26 cellular contexts compared by ENCODE assay signal in the genomic region with DNA sequence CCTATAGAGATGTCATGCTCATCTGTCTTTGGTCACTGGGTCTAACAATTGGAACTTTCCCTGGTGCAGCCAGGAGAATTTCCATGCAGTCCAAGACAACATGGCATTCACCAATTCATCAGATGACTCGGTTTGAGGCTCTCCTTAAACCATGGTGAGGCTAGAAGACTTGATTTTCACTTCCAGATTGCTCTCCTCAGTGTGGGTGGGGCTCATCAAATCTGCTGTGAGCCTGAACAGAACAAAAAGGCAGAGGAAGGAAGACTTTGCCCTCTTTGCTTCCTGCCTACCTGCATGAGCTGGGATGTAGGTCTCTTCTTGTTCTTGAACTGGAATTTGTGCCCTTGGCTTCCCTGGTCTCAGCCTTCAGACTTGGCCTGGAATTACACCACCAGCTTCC.
A peak's percentile ranks its signal among the peaks of the same experiment; 100 is the strongest.
DNase-seq lines count a peak whose midpoint lies in the region; ATAC-seq and TF ChIP-seq lines count a peak whose summit lies in the region.
"Had no signal": no experiment of that assay in that cellular context is flagged by ENCODE, and none has a peak within 500 bp of the region (broad histone marks: within the 10 kb centered on the region; RNA-seq: fewer than 3 reads in every experiment).

No MANE protein-coding gene starts in this region.

- H3K4me3 ChIP-seq in CD8-positive, alpha-beta memory T cell (ENCODE audit: low read length), result peak overlapping the region; percentile 20
- H3K4me3 ChIP-seq in endodermal cell (ENCODE audit: low read length) (no peak overlapping the region), gastrocnemius medialis (no peak overlapping the region)
- H3K4me3 ChIP-seq: breast epithelium, heart right ventricle, K562, spleen, suprapubic skin had no signal

- no peak overlapping the region for H3K27ac ChIP-seq in CD8-positive, alpha-beta memory T cell (ENCODE audit: low read depth, low read length)
- H3K27ac ChIP-seq in endodermal cell (ENCODE audit: low read depth, low read length) (no peak overlapping the region), gastrocnemius medialis (no peak overlapping the region)
- H3K27ac ChIP-seq: breast epithelium, heart right ventricle, spleen, suprapubic skin had no signal

- H3K9me3 ChIP-seq in CD8-positive, alpha-beta memory T cell (ENCODE audit: low read length), result no peaks in the 10 kb centered on the region
- H3K9me3 ChIP-seq in T-helper 17 cell (ENCODE audit: control insufficient read depth, low read length, poor library complexity, severe bottlenecking) (no peaks in the 10 kb centered on the region), endodermal cell (ENCODE audit: control insufficient read depth, low read length) (no peaks in the 10 kb centered on the region), gastrocnemius medialis (no peaks in the 10 kb centered on the region)
- H3K9me3 ChIP-seq: breast epithelium, spleen, suprapubic skin had no signal

- peaks cover 40% of the 10 kb centered on the region for H3K4me1 ChIP-seq in CD8-positive, alpha-beta memory T cell (ENCODE audit: insufficient read depth, low read length)
- no peaks in the 10 kb centered on the region for H3K4me1 ChIP-seq in endodermal cell (ENCODE audit: control insufficient read depth, insufficient read depth, low read length)
- no peaks in the 10 kb centered on the region for H3K4me1 ChIP-seq in gastrocnemius medialis
- H3K4me1 ChIP-seq: breast epithelium, suprapubic skin had no signal

- no peak for ATAC-seq in activated CD8-positive, alpha-beta T cell treated with anti-CD3 and anti-CD28 coated beads, Interleukin-2, amount 10 ng/mL, durations not matched to agents 7 days and 5 days
- no peak for ATAC-seq in activated CD8-positive, alpha-beta T cell treated with anti-CD3 and anti-CD28 coated beads for 36 hours
- ATAC-seq in T-helper 17 cell, result no peak
- peak; percentile 58 to 63 for ATAC-seq in naive thymus-derived CD8-positive, alpha-beta T cell
- ATAC-seq in gastrocnemius medialis, result no peak
- ATAC-seq: heart right ventricle; K562; left colon; natural killer cell treated with Interleukin-12 subunit alpha and Interleukin-12 subunit beta and Interleukin-15 and Interleukin-18, amount 100 ng/mL, for 72 hours; stimulated activated effector memory CD8-positive, alpha-beta T cell treated with anti-CD3 and anti-CD28 coated beads, Interleukin-12 subunit alpha, Interleukin-12 subunit beta, amount 100 ng/mL, for 72 hours had no signal

- no peak overlapping the region for H3K9ac ChIP-seq in endodermal cell (ENCODE audit: extremely low read depth, low read length, poor library complexity, severe bottlenecking)

- in situ Hi-C loops in gastrocnemius medialis (cut with MboI; ENCODE audit: low sequenced_read_pairs in 4 of 4), result no loop called here

- intact Hi-C loops in activated CD8-positive, alpha-beta T cell treated with anti-CD3 and anti-CD28 coated beads for 36 hours (cut with micrococcal nuclease), result no loop called here
- intact Hi-C loops in gastrocnemius medialis (cut with DNase I; ENCODE audit: low total_unique reads), result no loop called here

- WGBS in endodermal cell (ENCODE audit: insufficient coverage in 1 of 2, insufficient read length in 1 of 2), 2 experiments, result 88 to 100% methylated on average over 1 of the region's 1 CpG

- H3K36me3 ChIP-seq in CD8-positive, alpha-beta memory T cell (ENCODE audit: insufficient read depth, low read length), result no peaks in the 10 kb centered on the region
- H3K36me3 ChIP-seq in endodermal cell (ENCODE audit: control insufficient read depth, insufficient read depth, low read length), result no peaks in the 10 kb centered on the region
- no peaks in the 10 kb centered on the region for H3K36me3 ChIP-seq in gastrocnemius medialis
- H3K36me3 ChIP-seq: breast epithelium, heart right ventricle, spleen, suprapubic skin had no signal

- no peak overlapping the region for H3K4me3 Mint-ChIP-seq in activated CD8-positive, alpha-beta T cell treated with anti-CD3 and anti-CD28 coated beads, Interleukin-2, amount 10 ng/mL, durations not matched to agents 7 days and 5 days
- no peak overlapping the region for H3K4me3 Mint-ChIP-seq in activated CD8-positive, alpha-beta T cell treated with anti-CD3 and anti-CD28 coated beads for 36 hours
- H3K4me3 Mint-ChIP-seq in CD8-positive, alpha-beta memory T cell, result peak overlapping the region in 6 of 7 donors; percentile 46 to 67 (median 60)
- peak overlapping the region; percentile 75 for H3K4me3 Mint-ChIP-seq in T-helper 17 cell
- peak overlapping the region in 9 of 10 donors; percentile 20 to 76 (median 52) for H3K4me3 Mint-ChIP-seq in naive thymus-derived CD8-positive, alpha-beta T cell
- H3K4me3 Mint-ChIP-seq in endodermal cell, result no peak overlapping the region
- H3K4me3 Mint-ChIP-seq: natural killer cell treated with Interleukin-12 subunit alpha and Interleukin-12 subunit beta and Interleukin-15 and Interleukin-18, amount 100 ng/mL, for 72 hours; stimulated activated effector memory CD8-positive, alpha-beta T cell treated with anti-CD3 and anti-CD28 coated beads, Interleukin-12 subunit alpha, Interleukin-12 subunit beta, amount 100 ng/mL, for 72 hours had no signal

- TF ChIP-seq POLR2A in gastrocnemius medialis (IDR thresholded peaks at IDR 0.05), result no peak

- TF ChIP-seq CTCF in activated CD8-positive, alpha-beta T cell treated with anti-CD3 and anti-CD28 coated beads for 36 hours (IDR thresholded peaks at IDR 0.05), result no peak
- TF ChIP-seq CTCF in endodermal cell (conservative IDR thresholded peaks at IDR 0.05), result no peak
- TF ChIP-seq CTCF in gastrocnemius medialis (IDR thresholded peaks at IDR 0.05 in 4 of 5, conservative IDR thresholded peaks at IDR 0.05 in 1 of 5), result no peak

- H3K27me3 ChIP-seq in CD8-positive, alpha-beta memory T cell (ENCODE audit: insufficient read depth, low read length, poor library complexity, severe bottlenecking), result no peaks in the 10 kb centered on the region
- H3K27me3 ChIP-seq in endodermal cell (ENCODE audit: control insufficient read depth, insufficient read depth, low read length, poor library complexity, severe bottlenecking) (peaks cover 14% of the 10 kb centered on the region), gastrocnemius medialis (no peaks in the 10 kb centered on the region)
- H3K27me3 ChIP-seq: breast epithelium, heart right ventricle, spleen, suprapubic skin had no signal

- no peaks in the 10 kb centered on the region for H3K9me3 Mint-ChIP-seq in activated CD8-positive, alpha-beta T cell treated with anti-CD3 and anti-CD28 coated beads, Interleukin-2, amount 10 ng/mL, durations not matched to agents 7 days and 5 days (ENCODE audit: insufficient read depth)
- peaks cover 8% of the 10 kb centered on the region for H3K9me3 Mint-ChIP-seq in activated CD8-positive, alpha-beta T cell treated with anti-CD3 and anti-CD28 coated beads for 36 hours
- H3K9me3 Mint-ChIP-seq in CD8-positive, alpha-beta memory T cell, result no peaks in the 10 kb centered on the region
- H3K9me3 Mint-ChIP-seq in naive thymus-derived CD8-positive, alpha-beta T cell, result peaks cover 0 to 10% (median 0%) of the 10 kb centered on the region in 9 donors
- peaks cover 3% of the 10 kb centered on the region for H3K9me3 Mint-ChIP-seq in endodermal cell
- H3K9me3 Mint-ChIP-seq: stimulated activated effector memory CD8-positive, alpha-beta T cell treated with anti-CD3 and anti-CD28 coated beads, Interleukin-12 subunit alpha, Interleukin-12 subunit beta, amount 100 ng/mL, for 72 hours had no signal

- H3K4me1 Mint-ChIP-seq in activated CD8-positive, alpha-beta T cell treated with anti-CD3 and anti-CD28 coated beads, Interleukin-2, amount 10 ng/mL, durations not matched to agents 7 days and 5 days (ENCODE audit: low read depth), result peaks cover 40% of the 10 kb centered on the region
- H3K4me1 Mint-ChIP-seq in activated CD8-positive, alpha-beta T cell treated with anti-CD3 and anti-CD28 coated beads for 36 hours (ENCODE audit: low read depth), result peaks cover 40% of the 10 kb centered on the region
- H3K4me1 Mint-ChIP-seq in CD8-positive, alpha-beta memory T cell, result peaks cover 55 to 91% (median 75%) of the 10 kb centered on the region in 3 donors
- peaks cover 49% of the 10 kb centered on the region for H3K4me1 Mint-ChIP-seq in T-helper 17 cell
- H3K4me1 Mint-ChIP-seq in naive thymus-derived CD8-positive, alpha-beta T cell, result peaks cover 32 to 78% (median 68%) of the 10 kb centered on the region in 4 donors
- H3K4me1 Mint-ChIP-seq in endodermal cell, result peaks cover 13% of the 10 kb centered on the region

- POLR2A ChIA-PET in activated CD8-positive, alpha-beta T cell treated with anti-CD3 and anti-CD28 coated beads, Interleukin-2, amount 10 ng/mL, durations not matched to agents 7 days and 5 days (lab: Charles Lee), result interaction anchor here (1.3 kb wide), 1 partner anchor 203 kb away, joined by 7 read pairs; a partner anchor contains a TSS
- POLR2A ChIA-PET in activated CD8-positive, alpha-beta T cell treated with anti-CD3 and anti-CD28 coated beads for 36 hours (lab: Charles Lee), result interaction anchor here (1.3 kb wide), 1 partner anchor 10 kb away, joined by 4 read pairs; no protein-coding TSS in a partner anchor
- POLR2A ChIA-PET in CD8-positive, alpha-beta memory T cell (lab: Charles Lee), result interaction anchor here (1.1 to 2.2 kb wide), 2 partner anchors 12 to 203 kb away, joined by 4 to 7 read pairs; a partner anchor contains a TSS
- POLR2A ChIA-PET in naive thymus-derived CD8-positive, alpha-beta T cell (lab: Charles Lee), result interaction anchor here (0.6 to 2.0 kb wide), 4 partner anchors 10 to 203 kb away, joined by 3 to 6 read pairs (median 4); a partner anchor contains a TSS

- peak overlapping the region; percentile 6 for H3K27ac Mint-ChIP-seq in activated CD8-positive, alpha-beta T cell treated with anti-CD3 and anti-CD28 coated beads, Interleukin-2, amount 10 ng/mL, durations not matched to agents 7 days and 5 days
- no peak overlapping the region for H3K27ac Mint-ChIP-seq in activated CD8-positive, alpha-beta T cell treated with anti-CD3 and anti-CD28 coated beads for 36 hours
- H3K27ac Mint-ChIP-seq in CD8-positive, alpha-beta memory T cell, result peak overlapping the region in 3 of 8 donors; percentile 51 to 86 (median 73)
- H3K27ac Mint-ChIP-seq in T-helper 17 cell, result no peak overlapping the region
- H3K27ac Mint-ChIP-seq in naive thymus-derived CD8-positive, alpha-beta T cell, result peak overlapping the region in 9 of 10 donors; percentile 42 to 80 (median 64)
- no peak overlapping the region for H3K27ac Mint-ChIP-seq in endodermal cell
- H3K27ac Mint-ChIP-seq: activated T-helper 2 cell treated with anti-CD3 and anti-CD28 coated beads, Interferon-gamma antibody, Interleukin-2, Interleukin-4, amounts not matched to agents 10 μg/mL and 5 μg/mL and 100 μg/mL, durations not matched to agents 14 hours and 24 hours and 36 hours; natural killer cell treated with Interleukin-12 subunit alpha and Interleukin-12 subunit beta and Interleukin-15 and Interleukin-18, amount 100 ng/mL, for 72 hours; stimulated activated effector memory CD8-positive, alpha-beta T cell treated with anti-CD3 and anti-CD28 coated beads, Interleukin-12 subunit alpha, Interleukin-12 subunit beta, amount 100 ng/mL, for 72 hours had no signal

- H3K27me3 Mint-ChIP-seq in activated CD8-positive, alpha-beta T cell treated with anti-CD3 and anti-CD28 coated beads, Interleukin-2, amount 10 ng/mL, durations not matched to agents 7 days and 5 days (ENCODE audit: low read depth), result no peaks in the 10 kb centered on the region
- no peaks in the 10 kb centered on the region for H3K27me3 Mint-ChIP-seq in activated CD8-positive, alpha-beta T cell treated with anti-CD3 and anti-CD28 coated beads for 36 hours
- no peaks in the 10 kb centered on the region for H3K27me3 Mint-ChIP-seq in CD8-positive, alpha-beta memory T cell
- H3K27me3 Mint-ChIP-seq in T-helper 17 cell (no peaks in the 10 kb centered on the region), endodermal cell (ENCODE audit: insufficient read depth) (peaks cover 6% of the 10 kb centered on the region)
- H3K27me3 Mint-ChIP-seq in naive thymus-derived CD8-positive, alpha-beta T cell, result peaks cover 0 to 3% (median 0%) of the 10 kb centered on the region in 5 donors

- H3K36me3 Mint-ChIP-seq in activated CD8-positive, alpha-beta T cell treated with anti-CD3 and anti-CD28 coated beads, Interleukin-2, amount 10 ng/mL, durations not matched to agents 7 days and 5 days (ENCODE audit: low read depth), result peaks cover 12% of the 10 kb centered on the region
- H3K36me3 Mint-ChIP-seq in activated CD8-positive, alpha-beta T cell treated with anti-CD3 and anti-CD28 coated beads for 36 hours (ENCODE audit: low read depth), result peaks cover 5% of the 10 kb centered on the region
- H3K36me3 Mint-ChIP-seq in CD8-positive, alpha-beta memory T cell, result peaks cover 0 to 4% (median 0%) of the 10 kb centered on the region in 3 donors
- H3K36me3 Mint-ChIP-seq in T-helper 17 cell (ENCODE audit: low read depth) (peaks cover 2% of the 10 kb centered on the region), endodermal cell (ENCODE audit: low read depth) (no peaks in the 10 kb centered on the region)
- H3K36me3 Mint-ChIP-seq in naive thymus-derived CD8-positive, alpha-beta T cell, result no peaks in the 10 kb centered on the region
- H3K36me3 Mint-ChIP-seq: natural killer cell treated with Interleukin-12 subunit alpha and Interleukin-12 subunit beta and Interleukin-15 and Interleukin-18, amount 100 ng/mL, for 72 hours; stimulated activated effector memory CD8-positive, alpha-beta T cell treated with anti-CD3 and anti-CD28 coated beads, Interleukin-12 subunit alpha, Interleukin-12 subunit beta, amount 100 ng/mL, for 72 hours had no signal

- CTCF ChIA-PET in activated CD8-positive, alpha-beta T cell treated with anti-CD3 and anti-CD28 coated beads, Interleukin-2, amount 10 ng/mL, durations not matched to agents 7 days and 5 days (lab: Charles Lee), result interaction anchor here (1.4 to 3.1 kb wide), 3 partner anchors 9 to 203 kb away, joined by 5 to 16 read pairs (median 6); a partner anchor contains a TSS
- CTCF ChIA-PET in activated CD8-positive, alpha-beta T cell treated with anti-CD3 and anti-CD28 coated beads for 36 hours (lab: Charles Lee), result interaction anchor here (0.8 kb wide), 1 partner anchor 203 kb away, joined by 3 read pairs; a partner anchor contains a TSS
- CTCF ChIA-PET in CD8-positive, alpha-beta memory T cell (lab: Charles Lee), result interaction anchor here (3.0 kb wide), 1 partner anchor 204 kb away, joined by 9 read pairs; a partner anchor contains a TSS

- DNase-seq in activated CD8-positive, alpha-beta T cell treated with anti-CD3 and anti-CD28 coated beads, Interleukin-2, amount 10 ng/mL, durations not matched to agents 7 days and 5 days, result no peak
- DNase-seq in activated CD8-positive, alpha-beta T cell treated with anti-CD3 and anti-CD28 coated beads for 36 hours, result no peak
- DNase-seq in CD8-positive, alpha-beta memory T cell, result no peak
- DNase-seq in T-helper 17 cell (no peak), A172 (ENCODE audit: low spot score) (no peak), endodermal cell (no peak), gastrocnemius medialis (no peak)
- DNase-seq in naive thymus-derived CD8-positive, alpha-beta T cell, result no peak
- DNase-seq: amniotic stem cell; effector CD8-positive, alpha-beta T cell; foreskin fibroblast; heart right ventricle; left colon; MM.1S; NCI-H1417 treated with DMSO at 0.1 percent for 48 hours; NCI-H2081 treated with DMSO at 0.1 percent for 48 hours; NCI-H345; NCI-H82; spleen; stimulated activated CD4-positive, alpha-beta T cell treated with anti-CD3 and anti-CD28 coated beads, Interleukin-2, amount 100 ng/mL, for 48 hours had no signal

Comparison
In these comparisons a context has a peak if more than half of its experiments do, and no peak if none do; other contexts are left out.
1. H3K27ac Mint-ChIP-seq: peak in activated CD8-positive, alpha-beta T cell treated with anti-CD3 and anti-CD28 coated beads, Interleukin-2, amount 10 ng/mL, durations not matched to agents 7 days and 5 days (single experiment) and naive thymus-derived CD8-positive, alpha-beta T cell (9 of 10); none in activated CD8-positive, alpha-beta T cell treated with anti-CD3 and anti-CD28 coated beads for 36 hours (single experiment), T-helper 17 cell (single experiment) and endodermal cell (single experiment).
2. ATAC-seq: peak in naive thymus-derived CD8-positive, alpha-beta T cell (2 of 2); none in activated CD8-positive, alpha-beta T cell treated with anti-CD3 and anti-CD28 coated beads, Interleukin-2, amount 10 ng/mL, durations not matched to agents 7 days and 5 days (single experiment), activated CD8-positive, alpha-beta T cell treated with anti-CD3 and anti-CD28 coated beads for 36 hours (single experiment), T-helper 17 cell (single experiment) and gastrocnemius medialis (0 of 2).
3. H3K4me3 Mint-ChIP-seq: peak in CD8-positive, alpha-beta memory T cell (6 of 7), T-helper 17 cell (single experiment) and naive thymus-derived CD8-positive, alpha-beta T cell (9 of 10); none in activated CD8-positive, alpha-beta T cell treated with anti-CD3 and anti-CD28 coated beads, Interleukin-2, amount 10 ng/mL, durations not matched to agents 7 days and 5 days (single experiment), activated CD8-positive, alpha-beta T cell treated with anti-CD3 and anti-CD28 coated beads for 36 hours (single experiment) and endodermal cell (single experiment).